ENCODE assay signal across 21 cellular contexts in the genomic region with DNA sequence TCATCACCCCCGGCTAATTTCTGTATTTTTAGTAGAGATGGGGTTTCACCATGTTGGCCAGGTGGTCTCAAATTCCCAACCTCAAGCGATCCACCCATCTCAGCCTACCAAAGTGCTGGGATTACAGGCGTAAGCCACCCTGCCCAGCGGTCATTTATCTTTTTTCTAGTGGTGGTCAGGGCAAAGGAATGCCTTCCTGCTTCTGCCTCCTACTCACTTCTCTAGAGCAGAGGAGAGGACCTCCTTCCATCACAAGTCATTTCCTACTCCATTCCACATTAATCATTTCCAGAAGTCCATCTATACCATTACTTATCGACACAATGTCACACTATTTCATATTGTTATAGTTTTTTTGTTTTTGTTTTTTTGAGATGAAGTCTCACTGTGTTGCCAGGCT. TPM values are rescaled to one million over a fixed set of nuclear protein-coding genes. Genes with fewer than 3 reads are reported as not detected.
DNase-seq lines count a peak whose midpoint lies in the region; ATAC-seq and TF ChIP-seq lines count a peak whose summit lies in the region.
"Had no signal": no experiment of that assay in that cellular context is flagged by ENCODE, and none has a peak within 500 bp of the region (broad histone marks: within the 10 kb centered on the region; RNA-seq: fewer than 3 reads in every experiment).

No MANE protein-coding gene starts in this region.

- H3K4me1 ChIP-seq in left ventricle myocardium inferior (peaks cover 78% of the 10 kb centered on the region), right cardiac atrium (ENCODE audit: control insufficient read depth, insufficient read depth, low read length) (peaks cover 3% of the 10 kb centered on the region), adipocyte (ENCODE audit: control insufficient read depth, insufficient read depth, low read length) (no peaks in the 10 kb centered on the region)
- H3K4me1 ChIP-seq: Peyer's patch had no signal

- peak overlapping the region; percentile 19 for H3K27ac Mint-ChIP-seq in type B pancreatic cell
- H3K27ac Mint-ChIP-seq: CD4-positive, alpha-beta T cell had no signal

- H3K9me3 ChIP-seq in left ventricle myocardium inferior (replicated peaks) (no peaks in the 10 kb centered on the region), right cardiac atrium (ENCODE audit: control insufficient read depth, low read length) (no peaks in the 10 kb centered on the region), adipocyte (ENCODE audit: control insufficient read depth, low read length) (no peaks in the 10 kb centered on the region)
- H3K9me3 ChIP-seq: BLaER1, MG63, Peyer's patch had no signal

- H3K27ac ChIP-seq in left ventricle myocardium inferior (replicated peaks) (peak overlapping the region; percentile 78), right cardiac atrium (ENCODE audit: low read length) (no peak overlapping the region)
- H3K27ac ChIP-seq: BLaER1, Peyer's patch had no signal

- intact Hi-C loops in left ventricle myocardium inferior (cut with micrococcal nuclease): no loop called here
- intact Hi-C loops in right cardiac atrium (cut with DNase I): no loop called here

- no peak for ATAC-seq in right cardiac atrium

- no peaks in the 10 kb centered on the region for H3K9me3 Mint-ChIP-seq in type B pancreatic cell
- H3K9me3 Mint-ChIP-seq: CD4-positive, alpha-beta T cell had no signal

- H3K36me3 ChIP-seq in left ventricle myocardium inferior (peaks cover 4% of the 10 kb centered on the region), adipocyte (ENCODE audit: control insufficient read depth, insufficient read depth, low read length, severe bottlenecking) (no peaks in the 10 kb centered on the region), H7 (replicated peaks; ENCODE audit: control insufficient read depth, insufficient read depth, low read length) (no peaks in the 10 kb centered on the region)
- H3K36me3 ChIP-seq: MG63, Peyer's patch had no signal

- no peak overlapping the region for H3K9ac ChIP-seq in adipocyte (ENCODE audit: low read length)
- H3K9ac ChIP-seq: BLaER1 had no signal

- WGBS in right cardiac atrium: 91% methylated on average over 5 of the region's 5 CpGs

- H3K27me3 ChIP-seq in left ventricle myocardium inferior (ENCODE audit: low read depth): no peaks in the 10 kb centered on the region
- no peaks in the 10 kb centered on the region for H3K27me3 ChIP-seq in right cardiac atrium (ENCODE audit: control insufficient read depth, insufficient read depth)
- no peaks in the 10 kb centered on the region for H3K27me3 ChIP-seq in adipocyte (replicated peaks; ENCODE audit: control insufficient read depth, insufficient read depth, low read length)
- H3K27me3 ChIP-seq in H7 (ENCODE audit: control insufficient read depth, insufficient read depth, low read length): no peaks in the 10 kb centered on the region
- H3K27me3 ChIP-seq: BLaER1, MG63, Peyer's patch had no signal

- no peaks in the 10 kb centered on the region for H3K27me3 Mint-ChIP-seq in type B pancreatic cell
- H3K27me3 Mint-ChIP-seq: CD4-positive, alpha-beta T cell had no signal

- H3K4me3 ChIP-seq in left ventricle myocardium inferior (no peak overlapping the region), right cardiac atrium (ENCODE audit: low read length) (no peak overlapping the region), adipocyte (ENCODE audit: low read length) (no peak overlapping the region), H7 (ENCODE audit: insufficient read depth, low read depth, low read length) (no peak overlapping the region)
- H3K4me3 ChIP-seq: BLaER1, MG63, Peyer's patch had no signal

- TF ChIP-seq CTCF in left ventricle myocardium inferior (IDR thresholded peaks at IDR 0.05; ENCODE audit: borderline replicate concordance) (no peak), type B pancreatic cell (conservative IDR thresholded peaks at IDR 0.05) (no peak)

- H3K4me1 Mint-ChIP-seq in type B pancreatic cell (ENCODE audit: unreplicated experiment): peaks cover 17% of the 10 kb centered on the region

- DNase-seq in left ventricle myocardium inferior (no peak), right cardiac atrium (no peak), adipocyte (ENCODE audit: low read depth) (peak; percentile 31), left kidney (ENCODE audit: low read depth, low spot score) (peak; percentile 18), type B pancreatic cell (ENCODE audit: extremely low spot score, unreplicated experiment) (no peak), H7 (no peak), NCI-H2196 (lab: John Stamatoyannopoulos, UW; ENCODE audit: unreplicated experiment) (no peak)
- no peak for DNase-seq in stimulated activated CD4-positive, alpha-beta T cell treated with anti-CD3 and anti-CD28 coated beads, Interleukin-4, amount 100 ng/mL, for 1 hour
- DNase-seq: CD4-positive, alpha-beta T cell; IMR-90; KG1; MG63; NCI-H1105 treated with DMSO at 0.1 percent for 48 hours; NCI-H2029; NCI-H510A; NCI-H69; OCI-M1; SHP77 treated with DMSO at 0.1 percent for 48 hours; SW 1271 had no signal

- H3K36me3 Mint-ChIP-seq in type B pancreatic cell: no peaks in the 10 kb centered on the region

- H3K4me3 Mint-ChIP-seq in type B pancreatic cell: no peak overlapping the region
- H3K4me3 Mint-ChIP-seq: CD4-positive, alpha-beta T cell had no signal

RNA-seq across cellular contexts. Expression of a gene that starts 13.3 kb away (rescaled TPM):
- total RNA-seq in left ventricle myocardium inferior: 18.6 TPM
- total RNA-seq in right cardiac atrium: 10 to 100 TPM; 15.7 to 18.1 (median 16.4) TPM
- polyA plus RNA-seq in right cardiac atrium: 16.5 TPM
- 18.4 and 19.0 TPM in 2 replicates for total RNA-seq in type B pancreatic cell (ENCODE audit: low replicate concordance)
- total RNA-seq in H7 (2014; rRNA removed; shearing (Covaris generic)): 38.9 and 40.4 TPM in 2 replicates

RNA-seq across cellular contexts. Expression of a gene that starts 28.1 kb away (rescaled TPM):
- total RNA-seq in left ventricle myocardium inferior (97.3 TPM), right cardiac atrium (100 to 1,000 TPM; 106 to 132 (median 109) TPM), type B pancreatic cell (ENCODE audit: low replicate concordance) (127 and 140 TPM in 2 replicates)
- 70.7 TPM for polyA plus RNA-seq in right cardiac atrium
- 111 and 124 TPM in 2 replicates for total RNA-seq in H7 (2014; rRNA removed; shearing (Covaris generic))

Comparison
In these comparisons a context has a peak if more than half of its experiments do, and no peak if none do; other contexts are left out.
1. DNase-seq: peak in adipocyte (single experiment) and left kidney (single experiment); none in left ventricle myocardium inferior (single experiment), right cardiac atrium (0 of 3), type B pancreatic cell (single experiment), H7 (single experiment), stimulated activated CD4-positive, alpha-beta T cell treated with anti-CD3 and anti-CD28 coated beads, Interleukin-4, amount 100 ng/mL, for 1 hour (single experiment) and NCI-H2196 (single experiment).